In the genomic region with DNA sequence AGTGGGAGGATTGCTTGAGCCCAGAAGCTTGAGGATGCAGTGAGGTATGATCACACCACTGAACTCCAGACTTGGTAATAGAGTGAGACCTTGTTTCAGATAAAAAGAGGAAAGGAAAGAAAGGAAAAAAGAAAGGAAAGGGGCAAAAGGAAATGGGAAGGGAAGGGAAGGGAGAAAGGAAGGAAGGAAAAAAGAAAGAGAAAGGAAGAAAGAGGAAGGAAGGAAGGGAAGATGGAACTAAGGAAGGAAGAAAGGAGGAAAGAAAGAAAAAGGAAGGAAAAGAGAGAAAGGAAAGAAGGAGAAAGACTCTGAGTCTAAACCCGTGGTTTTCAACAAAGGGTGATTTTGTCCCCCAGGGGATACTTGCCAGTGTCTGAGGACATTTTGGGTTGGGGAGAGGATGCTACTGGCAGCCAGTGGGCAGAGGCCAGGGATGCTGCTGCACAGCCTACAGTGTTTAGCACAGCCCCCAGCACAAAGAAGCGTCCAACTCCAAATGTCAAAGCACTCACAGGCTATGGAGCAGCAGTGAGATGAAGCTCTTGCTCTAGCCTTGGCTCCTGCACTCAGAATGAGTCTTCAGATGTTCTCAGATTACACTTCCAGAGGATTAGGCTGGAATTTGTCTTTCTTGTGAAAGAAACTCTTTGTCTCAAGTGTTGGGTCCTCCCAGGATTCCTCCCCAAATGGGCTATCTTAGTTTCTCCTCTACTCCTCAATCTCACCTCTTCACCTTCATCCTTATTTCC, we compare ENCODE assay signal across 1 cellular context.
A peak's percentile ranks its signal among the peaks of the same experiment; 100 is the strongest.
TF ChIP-seq lines count a peak whose summit lies in the region.

No MANE protein-coding gene starts in this region.

TF ChIP-seq in K562, 482 proteins besides CTCF, POLR2A, EP300 and RAD21 (continued from another document and continues in another):
- TF ChIP-seq, protein P1, sequence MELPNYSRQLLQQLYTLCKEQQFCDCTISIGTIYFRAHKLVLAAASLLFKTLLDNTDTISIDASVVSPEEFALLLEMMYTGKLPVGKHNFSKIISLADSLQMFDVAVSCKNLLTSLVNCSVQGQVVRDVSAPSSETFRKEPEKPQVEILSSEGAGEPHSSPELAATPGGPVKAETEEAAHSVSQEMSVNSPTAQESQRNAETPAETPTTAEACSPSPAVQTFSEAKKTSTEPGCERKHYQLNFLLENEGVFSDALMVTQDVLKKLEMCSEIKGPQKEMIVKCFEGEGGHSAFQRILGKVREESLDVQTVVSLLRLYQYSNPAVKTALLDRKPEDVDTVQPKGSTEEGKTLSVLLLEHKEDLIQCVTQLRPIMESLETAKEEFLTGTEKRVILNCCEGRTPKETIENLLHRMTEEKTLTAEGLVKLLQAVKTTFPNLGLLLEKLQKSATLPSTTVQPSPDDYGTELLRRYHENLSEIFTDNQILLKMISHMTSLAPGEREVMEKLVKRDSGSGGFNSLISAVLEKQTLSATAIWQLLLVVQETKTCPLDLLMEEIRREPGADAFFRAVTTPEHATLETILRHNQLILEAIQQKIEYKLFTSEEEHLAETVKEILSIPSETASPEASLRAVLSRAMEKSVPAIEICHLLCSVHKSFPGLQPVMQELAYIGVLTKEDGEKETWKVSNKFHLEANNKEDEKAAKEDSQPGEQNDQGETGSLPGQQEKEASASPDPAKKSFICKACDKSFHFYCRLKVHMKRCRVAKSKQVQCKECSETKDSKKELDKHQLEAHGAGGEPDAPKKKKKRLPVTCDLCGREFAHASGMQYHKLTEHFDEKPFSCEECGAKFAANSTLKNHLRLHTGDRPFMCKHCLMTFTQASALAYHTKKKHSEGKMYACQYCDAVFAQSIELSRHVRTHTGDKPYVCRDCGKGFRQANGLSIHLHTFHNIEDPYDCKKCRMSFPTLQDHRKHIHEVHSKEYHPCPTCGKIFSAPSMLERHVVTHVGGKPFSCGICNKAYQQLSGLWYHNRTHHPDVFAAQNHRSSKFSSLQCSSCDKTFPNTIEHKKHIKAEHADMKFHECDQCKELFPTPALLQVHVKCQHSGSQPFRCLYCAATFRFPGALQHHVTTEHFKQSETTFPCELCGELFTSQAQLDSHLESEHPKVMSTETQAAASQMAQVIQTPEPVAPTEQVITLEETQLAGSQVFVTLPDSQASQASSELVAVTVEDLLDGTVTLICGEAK (IDR thresholded peaks at IDR 0.05) = no peak
- TF ChIP-seq, protein P1 (CRISPR knock-in tag; IDR thresholded peaks at IDR 0.05) = no peak
- TF ChIP-seq GTF2F1 (IDR thresholded peaks at IDR 0.05; ENCODE audit: low read depth, low read length) = no peak
- TF ChIP-seq ERF (CRISPR knock-in tag; IDR thresholded peaks at IDR 0.05) = no peak
- no peak for TF ChIP-seq NCOA1 (IDR thresholded peaks at IDR 0.05; ENCODE audit: low read depth)
- no peak for TF ChIP-seq GABPB2 (CRISPR knock-in tag; conservative IDR thresholded peaks at IDR 0.05)
- TF ChIP-seq LARP7 (IDR thresholded peaks at IDR 0.05) = peak; percentile 42; the same call in 1 of the 2 replicates
- TF ChIP-seq EHMT2 (IDR thresholded peaks at IDR 0.05) = 0 out of 2 replicates have a peak, but pooled peaks have one; percentile 21
- TF ChIP-seq TCF3 (CRISPR knock-in tag; IDR thresholded peaks at IDR 0.05) = no peak
- no peak for TF ChIP-seq GABPB1 (CRISPR knock-in tag; IDR thresholded peaks at IDR 0.05)
- TF ChIP-seq TCF7 (IDR thresholded peaks at IDR 0.05; ENCODE audit: borderline replicate concordance) = no peak
- no peak for TF ChIP-seq CREB1 (IDR thresholded peaks at IDR 0.05)
- no peak for TF ChIP-seq CREB1 (CRISPR knock-in tag; IDR thresholded peaks at IDR 0.05)
- 0 out of 2 replicates have a peak, but pooled peaks have one; percentile 18 for TF ChIP-seq EP400 (IDR thresholded peaks at IDR 0.05)
- no peak for TF ChIP-seq SAP30 (IDR thresholded peaks at IDR 0.05; ENCODE audit: borderline replicate concordance, insufficient read depth, low read depth, low read length, poor library complexity, severe bottlenecking)
- no peak for TF ChIP-seq RB1 (IDR thresholded peaks at IDR 0.05; ENCODE audit: low read depth)
- TF ChIP-seq PPARD (CRISPR knock-in tag; IDR thresholded peaks at IDR 0.05) = no peak
- TF ChIP-seq TGIF2 (CRISPR knock-in tag; IDR thresholded peaks at IDR 0.05) = no peak
- TF ChIP-seq MTA1 (IDR thresholded peaks at IDR 0.05; ENCODE audit: borderline replicate concordance) = no peak
- TF ChIP-seq DNMT1 (IDR thresholded peaks at IDR 0.05) = 0 out of 2 replicates have a peak, but pooled peaks have one; percentile 56
- TF ChIP-seq CHD4 (IDR thresholded peaks at IDR 0.05; ENCODE audit: insufficient read depth, insufficient replicate concordance, low read depth, low read length, poor library complexity, severe bottlenecking) = no peak
- no peak for TF ChIP-seq PML (IDR thresholded peaks at IDR 0.05; ENCODE audit: low read length)
- TF ChIP-seq BHLHE40 (IDR thresholded peaks at IDR 0.05; ENCODE audit: low read length) = no peak
- no peak for TF ChIP-seq HNRNPK (IDR thresholded peaks at IDR 0.05; ENCODE audit: low read depth, low read length, poor library complexity, severe bottlenecking)
- TF ChIP-seq PURB (CRISPR knock-in tag; IDR thresholded peaks at IDR 0.05; ENCODE audit: low read depth) = no peak
- no peak for TF ChIP-seq POLR2G (IDR thresholded peaks at IDR 0.05; ENCODE audit: low read depth, low read length)
- TF ChIP-seq ARNT (IDR thresholded peaks at IDR 0.05) = no peak
- TF ChIP-seq NRF1 (conservative IDR thresholded peaks at IDR 0.05 in 1 of 2, IDR thresholded peaks at IDR 0.05 in 1 of 2) = no peak
- TF ChIP-seq SIX5 (IDR thresholded peaks at IDR 0.05; ENCODE audit: borderline replicate concordance in 1 of 2, insufficient read depth in 1 of 2, low read depth in 1 of 2, low read length in 2 of 2) = no peak
- TF ChIP-seq KLF16 (IDR thresholded peaks at IDR 0.05) = no peak
- no peak for TF ChIP-seq KAT2B (IDR thresholded peaks at IDR 0.05; ENCODE audit: low read depth, low read length)
- TF ChIP-seq ETV5 (CRISPR knock-in tag; IDR thresholded peaks at IDR 0.05; ENCODE audit: low read depth) = no peak
- TF ChIP-seq XRCC3 (IDR thresholded peaks at IDR 0.05) = no peak
- TF ChIP-seq, protein P2, sequence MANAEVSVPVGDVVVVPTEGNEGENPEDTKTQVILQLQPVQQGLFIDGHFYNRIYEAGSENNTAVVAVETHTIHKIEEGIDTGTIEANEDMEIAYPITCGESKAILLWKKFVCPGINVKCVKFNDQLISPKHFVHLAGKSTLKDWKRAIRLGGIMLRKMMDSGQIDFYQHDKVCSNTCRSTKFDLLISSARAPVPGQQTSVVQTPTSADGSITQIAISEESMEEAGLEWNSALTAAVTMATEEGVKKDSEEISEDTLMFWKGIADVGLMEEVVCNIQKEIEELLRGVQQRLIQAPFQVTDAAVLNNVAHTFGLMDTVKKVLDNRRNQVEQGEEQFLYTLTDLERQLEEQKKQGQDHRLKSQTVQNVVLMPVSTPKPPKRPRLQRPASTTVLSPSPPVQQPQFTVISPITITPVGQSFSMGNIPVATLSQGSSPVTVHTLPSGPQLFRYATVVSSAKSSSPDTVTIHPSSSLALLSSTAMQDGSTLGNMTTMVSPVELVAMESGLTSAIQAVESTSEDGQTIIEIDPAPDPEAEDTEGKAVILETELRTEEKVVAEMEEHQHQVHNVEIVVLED (CRISPR knock-in tag; IDR thresholded peaks at IDR 0.05) = no peak
- TF ChIP-seq, protein P3, sequence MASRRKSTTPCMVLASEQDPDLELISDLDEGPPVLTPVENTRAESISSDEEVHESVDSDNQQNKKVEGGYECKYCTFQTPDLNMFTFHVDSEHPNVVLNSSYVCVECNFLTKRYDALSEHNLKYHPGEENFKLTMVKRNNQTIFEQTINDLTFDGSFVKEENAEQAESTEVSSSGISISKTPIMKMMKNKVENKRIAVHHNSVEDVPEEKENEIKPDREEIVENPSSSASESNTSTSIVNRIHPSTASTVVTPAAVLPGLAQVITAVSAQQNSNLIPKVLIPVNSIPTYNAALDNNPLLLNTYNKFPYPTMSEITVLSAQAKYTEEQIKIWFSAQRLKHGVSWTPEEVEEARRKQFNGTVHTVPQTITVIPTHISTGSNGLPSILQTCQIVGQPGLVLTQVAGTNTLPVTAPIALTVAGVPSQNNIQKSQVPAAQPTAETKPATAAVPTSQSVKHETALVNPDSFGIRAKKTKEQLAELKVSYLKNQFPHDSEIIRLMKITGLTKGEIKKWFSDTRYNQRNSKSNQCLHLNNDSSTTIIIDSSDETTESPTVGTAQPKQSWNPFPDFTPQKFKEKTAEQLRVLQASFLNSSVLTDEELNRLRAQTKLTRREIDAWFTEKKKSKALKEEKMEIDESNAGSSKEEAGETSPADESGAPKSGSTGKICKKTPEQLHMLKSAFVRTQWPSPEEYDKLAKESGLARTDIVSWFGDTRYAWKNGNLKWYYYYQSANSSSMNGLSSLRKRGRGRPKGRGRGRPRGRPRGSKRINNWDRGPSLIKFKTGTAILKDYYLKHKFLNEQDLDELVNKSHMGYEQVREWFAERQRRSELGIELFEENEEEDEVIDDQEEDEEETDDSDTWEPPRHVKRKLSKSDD (conservative IDR thresholded peaks at IDR 0.05; ENCODE audit: low read length) = no peak
- TF ChIP-seq, protein P4, sequence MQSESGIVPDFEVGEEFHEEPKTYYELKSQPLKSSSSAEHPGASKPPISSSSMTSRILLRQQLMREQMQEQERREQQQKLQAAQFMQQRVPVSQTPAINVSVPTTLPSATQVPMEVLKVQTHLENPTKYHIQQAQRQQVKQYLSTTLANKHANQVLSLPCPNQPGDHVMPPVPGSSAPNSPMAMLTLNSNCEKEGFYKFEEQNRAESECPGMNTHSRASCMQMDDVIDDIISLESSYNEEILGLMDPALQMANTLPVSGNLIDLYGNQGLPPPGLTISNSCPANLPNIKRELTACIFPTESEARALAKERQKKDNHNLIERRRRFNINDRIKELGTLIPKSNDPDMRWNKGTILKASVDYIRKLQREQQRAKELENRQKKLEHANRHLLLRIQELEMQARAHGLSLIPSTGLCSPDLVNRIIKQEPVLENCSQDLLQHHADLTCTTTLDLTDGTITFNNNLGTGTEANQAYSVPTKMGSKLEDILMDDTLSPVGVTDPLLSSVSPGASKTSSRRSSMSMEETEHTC (IDR thresholded peaks at IDR 0.05) = no peak
- no peak for TF ChIP-seq SRSF9 (IDR thresholded peaks at IDR 0.05; ENCODE audit: borderline replicate concordance, low read depth, low read length)
- TF ChIP-seq ELF4 (CRISPR knock-in tag; IDR thresholded peaks at IDR 0.05) = no peak
- TF ChIP-seq ZNF778 (CRISPR knock-in tag; IDR thresholded peaks at IDR 0.05) = no peak
- TF ChIP-seq, protein P5, sequence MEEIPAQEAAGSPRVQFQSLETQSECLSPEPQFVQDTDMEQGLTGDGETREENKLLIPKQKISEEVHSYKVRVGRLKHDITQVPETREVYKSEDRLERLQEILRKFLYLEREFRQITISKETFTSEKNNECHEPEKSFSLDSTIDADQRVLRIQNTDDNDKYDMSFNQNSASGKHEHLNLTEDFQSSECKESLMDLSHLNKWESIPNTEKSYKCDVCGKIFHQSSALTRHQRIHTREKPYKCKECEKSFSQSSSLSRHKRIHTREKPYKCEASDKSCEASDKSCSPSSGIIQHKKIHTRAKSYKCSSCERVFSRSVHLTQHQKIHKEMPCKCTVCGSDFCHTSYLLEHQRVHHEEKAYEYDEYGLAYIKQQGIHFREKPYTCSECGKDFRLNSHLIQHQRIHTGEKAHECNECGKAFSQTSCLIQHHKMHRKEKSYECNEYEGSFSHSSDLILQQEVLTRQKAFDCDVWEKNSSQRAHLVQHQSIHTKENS (CRISPR knock-in tag; IDR thresholded peaks at IDR 0.05) = no peak
- 0 out of 2 replicates have a peak, but pooled peaks have one; percentile 6 for TF ChIP-seq NFIC (IDR thresholded peaks at IDR 0.05)
- TF ChIP-seq, protein P6, sequence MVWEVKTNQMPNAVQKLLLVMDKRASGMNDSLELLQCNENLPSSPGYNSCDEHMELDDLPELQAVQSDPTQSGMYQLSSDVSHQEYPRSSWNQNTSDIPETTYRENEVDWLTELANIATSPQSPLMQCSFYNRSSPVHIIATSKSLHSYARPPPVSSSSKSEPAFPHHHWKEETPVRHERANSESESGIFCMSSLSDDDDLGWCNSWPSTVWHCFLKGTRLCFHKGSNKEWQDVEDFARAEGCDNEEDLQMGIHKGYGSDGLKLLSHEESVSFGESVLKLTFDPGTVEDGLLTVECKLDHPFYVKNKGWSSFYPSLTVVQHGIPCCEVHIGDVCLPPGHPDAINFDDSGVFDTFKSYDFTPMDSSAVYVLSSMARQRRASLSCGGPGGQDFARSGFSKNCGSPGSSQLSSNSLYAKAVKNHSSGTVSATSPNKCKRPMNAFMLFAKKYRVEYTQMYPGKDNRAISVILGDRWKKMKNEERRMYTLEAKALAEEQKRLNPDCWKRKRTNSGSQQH (CRISPR knock-in tag; IDR thresholded peaks at IDR 0.05) = peak; percentile 54; the same call in 1 of the 2 replicates
- TF ChIP-seq CBX8 (IDR thresholded peaks at IDR 0.05; ENCODE audit: borderline replicate concordance, extremely low read depth, low read depth, low read length, poor library complexity, severe bottlenecking) = no peak
